In the genomic region with DNA sequence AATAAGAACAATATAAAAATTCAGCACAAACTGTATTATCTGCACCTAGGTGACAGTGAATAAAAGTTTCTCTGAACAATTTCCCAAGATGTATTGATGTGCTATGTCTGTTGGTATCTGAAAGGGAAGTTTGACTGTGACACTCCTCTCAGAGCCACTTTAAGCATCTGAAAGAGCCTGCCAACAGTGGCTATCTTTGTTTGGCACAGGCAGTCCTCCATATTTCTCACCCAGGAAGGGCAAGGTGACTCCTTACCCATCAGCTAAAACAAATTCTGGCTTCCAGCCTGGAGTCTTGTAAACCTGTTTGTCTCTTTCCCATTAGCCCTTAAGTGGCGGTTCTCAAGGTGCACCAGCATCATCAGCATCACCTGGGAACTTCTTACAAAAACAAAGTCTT, we compare ENCODE assay signal across 23 cellular contexts.
"Had no signal": no experiment of that assay in that cellular context is flagged by ENCODE, and none has a peak within 500 bp of the region (broad histone marks: within the 10 kb centered on the region; RNA-seq: fewer than 3 reads in every experiment).

No MANE protein-coding gene starts in this region.

- DNase-seq: activated CD4-positive, alpha-beta T cell treated with anti-CD3 and anti-CD28 coated beads, Interleukin-2, amount 50 U/mL, for 4 hours; activated naive CD4-positive, alpha-beta T cell; activated T-cell treated with anti-CD3 and anti-CD28 coated beads for 4 hours; activated T-cell treated with anti-CD3 and anti-CD28 coated beads, Interleukin-2, amount 50 U/mL, for 72 hours; anterior cingulate cortex; dermis blood vessel endothelial cell; effector CD4-positive, alpha-beta T cell; foreskin keratinocyte; mammary epithelial cell; posterior cingulate gyrus; sigmoid colon; stimulated activated CD4-positive, alpha-beta T cell treated with anti-CD3 and anti-CD28 coated beads, Interleukin-1b, Interleukin-23, amount 100 ng/mL, for 48 hours; stimulated activated CD4-positive, alpha-beta T cell treated with anti-CD3 and anti-CD28 coated beads, Interleukin-4, amount 100 ng/mL, for 4 hours; stimulated activated CD8-positive, alpha-beta memory T cell treated with anti-CD3 and anti-CD28 coated beads, Interleukin-4, amount 100 ng/mL, for 48 hours; stimulated activated naive CD8-positive, alpha-beta T cell treated with anti-CD3 and anti-CD28 coated beads, Interleukin-15, amount 100 ng/mL, for 72 hours; substantia nigra; T-helper 17 cell; uterus had no signal

- H3K9me3 ChIP-seq: esophagus muscularis mucosa, sigmoid colon, uterus had no signal

- H3K27me3 ChIP-seq: esophagus muscularis mucosa, foreskin keratinocyte, sigmoid colon, uterus had no signal

- ATAC-seq: activated naive CD4-positive, alpha-beta T cell treated with anti-CD3 and anti-CD28 coated beads, Interleukin-2, amount 50 U/mL, for 72 hours; activated T-cell treated with anti-CD3 and anti-CD28 coated beads, Interleukin-2, amount 50 U/mL, for 72 hours; foreskin keratinocyte; stimulated activated memory B cell treated with anti-CD40 and anti-IgM and Interleukin-4, amounts not matched to agents 10 μg/mL and 1 μg/mL and 100 μg/mL, for 72 hours; stimulated activated naive CD8-positive, alpha-beta T cell treated with anti-CD3 and anti-CD28 coated beads, Interleukin-15, amount 100 ng/mL, for 72 hours; T-helper 17 cell; WTC11 had no signal

- H3K4me3 ChIP-seq: esophagus muscularis mucosa, sigmoid colon, smooth muscle cell, uterus had no signal

- H3K27ac ChIP-seq: esophagus muscularis mucosa, foreskin keratinocyte, sigmoid colon, uterus had no signal

- H3K4me1 ChIP-seq: foreskin keratinocyte, uterus had no signal

- H3K36me3 ChIP-seq: esophagus muscularis mucosa, sigmoid colon, uterus had no signal
